ENCODE assay signal across 1 cellular context in genomic region chrX:139930923-139931645, GRCh38.
TF ChIP-seq lines count a peak whose summit lies in the region.

No MANE protein-coding gene starts in this region.

TF ChIP-seq in HEK293, 187 proteins besides CTCF, POLR2A, EP300 and RAD21 (continued from another document):
- TF ChIP-seq, protein P1, sequence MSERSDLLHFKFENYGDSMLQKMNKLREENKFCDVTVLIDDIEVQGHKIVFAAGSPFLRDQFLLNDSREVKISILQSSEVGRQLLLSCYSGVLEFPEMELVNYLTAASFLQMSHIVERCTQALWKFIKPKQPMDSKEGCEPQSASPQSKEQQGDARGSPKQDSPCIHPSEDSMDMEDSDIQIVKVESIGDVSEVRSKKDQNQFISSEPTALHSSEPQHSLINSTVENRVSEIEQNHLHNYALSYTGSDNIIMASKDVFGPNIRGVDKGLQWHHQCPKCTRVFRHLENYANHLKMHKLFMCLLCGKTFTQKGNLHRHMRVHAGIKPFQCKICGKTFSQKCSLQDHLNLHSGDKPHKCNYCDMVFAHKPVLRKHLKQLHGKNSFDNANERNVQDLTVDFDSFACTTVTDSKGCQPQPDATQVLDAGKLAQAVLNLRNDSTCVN (tag by site-specific recombination; optimal IDR thresholded peaks at IDR 0.05): no peak
- TF ChIP-seq TRIM28 (IDR thresholded peaks at IDR 0.05; ENCODE audit: borderline replicate concordance, low read length) (peak; percentile 23; the same call in 1 of the 2 replicates), SCRT2 (tag by site-specific recombination; IDR thresholded peaks at IDR 0.05) (no peak), ZBTB8A (tag by site-specific recombination; IDR thresholded peaks at IDR 0.05) (peak; percentile 82), ZNF843 (tag by site-specific recombination; IDR thresholded peaks at IDR 0.05) (no peak), ZNF449 (tag by site-specific recombination; IDR thresholded peaks at IDR 0.05) (no peak), ZSCAN18 (tag by site-specific recombination; IDR thresholded peaks at IDR 0.05) (no peak), REPIN1 (tag by site-specific recombination; IDR thresholded peaks at IDR 0.05; ENCODE audit: low read depth) (no peak), ZNF423 (tag by site-specific recombination; IDR thresholded peaks at IDR 0.05) (no peak), MZF1 (tag by site-specific recombination; IDR thresholded peaks at IDR 0.05; ENCODE audit: borderline replicate concordance) (peak; percentile 16; the same call in 1 of the 2 replicates), SP7 (tag by site-specific recombination; IDR thresholded peaks at IDR 0.05) (no peak), ZNF629 (tag by site-specific recombination; IDR thresholded peaks at IDR 0.05) (no peak; the same call in 1 of the 2 replicates), ZBTB20 (tag by site-specific recombination; IDR thresholded peaks at IDR 0.05) (0 out of 2 replicates have a peak, but pooled peaks have one; percentile 31), ZSCAN4 (tag by site-specific recombination; IDR thresholded peaks at IDR 0.05) (no peak), ZSCAN23 (tag by site-specific recombination; IDR thresholded peaks at IDR 0.05) (no peak), ZNF571 (tag by site-specific recombination; IDR thresholded peaks at IDR 0.05) (no peak), ZSCAN30 (tag by site-specific recombination; IDR thresholded peaks at IDR 0.05) (no peak), ZNF600 (tag by site-specific recombination; IDR thresholded peaks at IDR 0.05) (peak; percentile 72), ZBTB48 (tag by site-specific recombination; IDR thresholded peaks at IDR 0.05) (peak; percentile 77; the same call in 1 of the 2 replicates), ZNF670 (tag by site-specific recombination; IDR thresholded peaks at IDR 0.05; ENCODE audit: low read depth) (no peak), ZNF202 (tag by site-specific recombination; IDR thresholded peaks at IDR 0.05; ENCODE audit: borderline replicate concordance) (no peak), ZNF221 (tag by site-specific recombination; IDR thresholded peaks at IDR 0.05; ENCODE audit: borderline replicate concordance) (no peak), ZNF658 (tag by site-specific recombination; IDR thresholded peaks at IDR 0.05) (no peak), BCL11B (tag by site-specific recombination; IDR thresholded peaks at IDR 0.05; ENCODE audit: low read depth) (no peak), GLI4 (tag by site-specific recombination; IDR thresholded peaks at IDR 0.05) (no peak), SALL2 (tag by site-specific recombination; IDR thresholded peaks at IDR 0.05; ENCODE audit: borderline replicate concordance) (no peak), HOXD13 (CRISPR knock-in tag; IDR thresholded peaks at IDR 0.05; ENCODE audit: borderline replicate concordance) (no peak), ZNF626 (tag by site-specific recombination; IDR thresholded peaks at IDR 0.05) (no peak), ZNF529 (tag by site-specific recombination; IDR thresholded peaks at IDR 0.05; ENCODE audit: insufficient replicate concordance) (no peak), ZNF48 (tag by site-specific recombination; IDR thresholded peaks at IDR 0.05) (no peak), ZNF280D (tag by site-specific recombination; IDR thresholded peaks at IDR 0.05) (no peak), ZNF776 (tag by site-specific recombination; IDR thresholded peaks at IDR 0.05; ENCODE audit: borderline replicate concordance) (no peak), GLI2 (tag by site-specific recombination; IDR thresholded peaks at IDR 0.05; ENCODE audit: borderline replicate concordance, low read depth) (no peak)
